ENCODE assay signal across 19 cellular contexts in genomic region chr4:8143392-8144140, GRCh38. TPM values are rescaled to one million over a fixed set of nuclear protein-coding genes. Genes with fewer than 3 reads are reported as not detected.
A peak's percentile ranks its signal among the peaks of the same experiment; 100 is the strongest.
DNase-seq lines count a peak whose midpoint lies in the region; ATAC-seq and TF ChIP-seq lines count a peak whose summit lies in the region.
"Had no signal": no experiment of that assay in that cellular context is flagged by ENCODE, and none has a peak within 500 bp of the region (broad histone marks: within the 10 kb centered on the region; RNA-seq: fewer than 3 reads in every experiment).

No MANE protein-coding gene starts in this region.

- H3K9me3 ChIP-seq in HEK293 (ENCODE audit: control insufficient read depth, insufficient read depth, low read depth, low read length) (no peaks in the 10 kb centered on the region), gastrocnemius medialis (no peaks in the 10 kb centered on the region)
- H3K9me3 ChIP-seq: MG63 had no signal

- peaks cover 15% of the 10 kb centered on the region for H3K9me3 Mint-ChIP-seq in glutamatergic neuron (ENCODE audit: unreplicated experiment)
- no peaks in the 10 kb centered on the region for H3K9me3 Mint-ChIP-seq in Calu3 (ENCODE audit: low read depth, unreplicated experiment)

- DNase-seq in glutamatergic neuron, result peak; percentile 16
- DNase-seq in kidney tubule cell (ENCODE audit: low spot score), result peak; percentile 12
- peak; percentile 70 to 94 for DNase-seq in gastrocnemius medialis
- DNase-seq in Calu3, result no peak
- DNase-seq: ACHN, GOT3, IMR-90, Kasumi-1, MG63, NCI-H1048, NCI-H1436 treated with DMSO at 0.1 percent for 48 hours, NCI-H2029, NCI-H524 treated with DMSO at 0.1 percent for 48 hours, PC-3 had no signal

- no peak overlapping the region for H3K27ac ChIP-seq in HEK293 (ENCODE audit: extremely low read depth, low read depth, low read length)
- peak overlapping the region; percentile 94 to 99 (median 96) for H3K27ac ChIP-seq in gastrocnemius medialis
- H3K27ac ChIP-seq: HL-60 had no signal

- peak; percentile 57 to 60 for ATAC-seq in gastrocnemius medialis
- no peak for ATAC-seq in GM19324 (IDR thresholded peaks at IDR 0.05; ENCODE audit: low FRiP score, unreplicated experiment)
- no peak for ATAC-seq in HG03095 (IDR thresholded peaks at IDR 0.05; ENCODE audit: unreplicated experiment)
- ATAC-seq: PC-3 had no signal

- intact Hi-C loops in gastrocnemius medialis (cut with DNase I; ENCODE audit: low total_unique reads), result loop anchor here (1.0 kb wide), 2 partner anchors 16 to 22 kb away; no protein-coding TSS in a partner anchor
- intact Hi-C loops in Calu3 (cut with micrococcal nuclease; ENCODE audit: unreplicated experiment), result no loop called here

- POLR2A ChIA-PET in HEK293 (lab: Yijun Ruan, JAX), result no interaction called here

- H3K27me3 Mint-ChIP-seq in glutamatergic neuron (ENCODE audit: unreplicated experiment) (no peaks in the 10 kb centered on the region), Calu3 (ENCODE audit: unreplicated experiment) (peaks cover 26% of the 10 kb centered on the region)

- BruUV-seq in Calu3 (replicated peaks; lab: Mats Ljungman, UMichigan), result no TSS peak

- TF ChIP-seq POLR2A in gastrocnemius medialis (IDR thresholded peaks at IDR 0.05), result peak; percentile 13 to 43

- TF ChIP-seq CTCF in HEK293 (tag by site-specific recombination; IDR thresholded peaks at IDR 0.05) (no peak), glutamatergic neuron (IDR thresholded peaks at IDR 0.05; ENCODE audit: partially characterized antibody, unreplicated experiment) (no peak), gastrocnemius medialis (IDR thresholded peaks at IDR 0.05 in 4 of 5, conservative IDR thresholded peaks at IDR 0.05 in 1 of 5) (peak in 2 of 5 experiments; percentile 3 to 7), Calu3 (IDR thresholded peaks at IDR 0.05; ENCODE audit: unreplicated experiment) (no peak)

- no peaks in the 10 kb centered on the region for H3K36me3 ChIP-seq in HEK293 (ENCODE audit: control insufficient read depth in 2 of 2, insufficient read depth in 1 of 2, low read length in 2 of 2)
- H3K36me3 ChIP-seq in gastrocnemius medialis, result peaks cover 0 to 1% of the 10 kb centered on the region in 2 donors
- H3K36me3 ChIP-seq: MG63 had no signal

- in situ Hi-C loops in gastrocnemius medialis (cut with MboI; ENCODE audit: low sequenced_read_pairs in 4 of 4), result no loop called here

- H3K4me3 ChIP-seq in HEK293 (ENCODE audit: low read depth, low read length) (no peak overlapping the region), gastrocnemius medialis (peak overlapping the region in 2 of 4 donors; percentile 6 to 9)
- H3K4me3 ChIP-seq: MG63 had no signal

- H3K27ac Mint-ChIP-seq in glutamatergic neuron (ENCODE audit: unreplicated experiment), result no peak overlapping the region
- H3K27ac Mint-ChIP-seq in Calu3 (ENCODE audit: unreplicated experiment), result no peak overlapping the region
- H3K27ac Mint-ChIP-seq: CD14-positive monocyte had no signal

- peaks cover 6% of the 10 kb centered on the region for H3K36me3 Mint-ChIP-seq in glutamatergic neuron (ENCODE audit: unreplicated experiment)
- H3K36me3 Mint-ChIP-seq in Calu3 (ENCODE audit: insufficient read depth, unreplicated experiment), result no peaks in the 10 kb centered on the region
- H3K36me3 Mint-ChIP-seq: CD14-positive monocyte had no signal

- peaks cover 24% of the 10 kb centered on the region for H3K4me1 Mint-ChIP-seq in glutamatergic neuron (ENCODE audit: low read depth, unreplicated experiment)
- H3K4me1 Mint-ChIP-seq in Calu3 (ENCODE audit: low read depth, unreplicated experiment), result no peaks in the 10 kb centered on the region
- H3K4me1 Mint-ChIP-seq: CD14-positive monocyte had no signal

- H3K4me3 Mint-ChIP-seq in glutamatergic neuron (ENCODE audit: unreplicated experiment) (no peak overlapping the region), Calu3 (ENCODE audit: low read depth, unreplicated experiment) (no peak overlapping the region)
- H3K4me3 Mint-ChIP-seq: CD14-positive monocyte had no signal

- CTCF ChIA-PET in HEK293 (lab: Yijun Ruan, JAX), result no interaction called here
- CTCF ChIA-PET in Calu3 (lab: Charles Lee), result no interaction called here

- H3K4me1 ChIP-seq in HEK293 (ENCODE audit: control insufficient read depth, insufficient read depth, low read length) (no peaks in the 10 kb centered on the region), gastrocnemius medialis (peaks cover 52 to 63% of the 10 kb centered on the region in 2 donors)

- no peaks in the 10 kb centered on the region for H3K27me3 ChIP-seq in gastrocnemius medialis
- H3K27me3 ChIP-seq: MG63 had no signal

TF ChIP-seq in HEK293, 187 proteins besides CTCF, POLR2A, EP300 and RAD21:
- TF ChIP-seq ZNF707 (tag by site-specific recombination; IDR thresholded peaks at IDR 0.05) (no peak), ZIC2 (tag by site-specific recombination; IDR thresholded peaks at IDR 0.05) (peak; percentile 61)

RNA-seq across cellular contexts. Expression of gene ABLIM2, which starts 15.0 kb away (rescaled TPM):
- total RNA-seq in glutamatergic neuron (ENCODE audit: unreplicated experiment) (7.5 TPM), gastrocnemius medialis (100 to 1,000 TPM; 177 to 281 (median 244) TPM), Calu3 (2022) (1.0 and 1.2 TPM in 2 replicates)

RNA-seq across cellular contexts. Expression of gene SH3TC1, which starts 55.5 kb away (rescaled TPM):
- total RNA-seq in glutamatergic neuron (ENCODE audit: unreplicated experiment) (not detected), gastrocnemius medialis (1 to 10 TPM; 2.9 to 8.5 (median 5.8) TPM), Calu3 (2022) (7.8 and 10.8 TPM in 2 replicates)

Comparison
In these comparisons a context has a peak if more than half of its experiments do, and no peak if none do; other contexts are left out.
1. ATAC-seq: peak in gastrocnemius medialis (2 of 2); none in GM19324 (single experiment) and HG03095 (single experiment).
2. RNA of gene ABLIM2, which starts 15.0 kb away (total RNA-seq): 177 to 281 TPM in gastrocnemius medialis; 7.5 TPM in glutamatergic neuron (single experiment) and 1.0 to 1.2 TPM in Calu3; every median in the first group is over 10 times any median in the second.